In genomic region chr16:78487471-78487870, GRCh38 we compare ENCODE assay signal across 28 cellular contexts.
DNase-seq lines count a peak whose midpoint lies in the region; ATAC-seq, FAIRE-seq and TF ChIP-seq lines count a peak whose summit lies in the region.
"Had no signal": no experiment of that assay in that cellular context is flagged by ENCODE, and none has a peak within 500 bp of the region (broad histone marks: within the 10 kb centered on the region; RNA-seq: fewer than 3 reads in every experiment).

No MANE protein-coding gene starts in this region.

- H3K27me3 ChIP-seq in right cardiac atrium (ENCODE audit: control insufficient read depth, insufficient read depth): no peaks in the 10 kb centered on the region
- H3K27me3 ChIP-seq: BE2C, BLaER1 had no signal

- peak; percentile 79 for FAIRE-seq in endometrium (lab: Jason Lieb, UNC)
- FAIRE-seq: A204.1, GM12878, GM12892, GM18507 had no signal

- no peaks in the 10 kb centered on the region for H3K9me3 ChIP-seq in right cardiac atrium (ENCODE audit: control insufficient read depth, low read length)
- H3K9me3 ChIP-seq: BE2C, BLaER1 had no signal

- no peak overlapping the region for H3K27ac ChIP-seq in right cardiac atrium (ENCODE audit: low read length)
- H3K27ac ChIP-seq: BLaER1 had no signal

- no peak for TF ChIP-seq CTCF in fibroblast of villous mesenchyme (IDR thresholded peaks at IDR 0.05; ENCODE audit: insufficient read depth, low read depth, low read length)

- peaks cover 2% of the 10 kb centered on the region for H3K4me1 ChIP-seq in right cardiac atrium (ENCODE audit: control insufficient read depth, insufficient read depth, low read length)
- H3K4me1 ChIP-seq: BE2C, BLaER1 had no signal

- DNase-seq in left ventricle myocardium superior (no peak), right cardiac atrium (no peak), SK-N-DZ (ENCODE audit: low spot score) (peak; percentile 60), fibroblast of villous mesenchyme (ENCODE audit: low read depth) (peak; percentile 28), glomerular visceral epithelial cell (ENCODE audit: extremely low spot score) (no peak), anterior cingulate cortex (lab: John Stamatoyannopoulos, UW) (no peak)
- DNase-seq: 8988T; ACHN; BE2C; C1 segment of cervical spinal cord; CD4-positive, alpha-beta memory T cell; CD4-positive, CD25-positive, alpha-beta regulatory T cell; CD8-positive, alpha-beta memory T cell; COR-L47; DMS 273 treated with DMSO at 0.1 percent for 48 hours; DMS153; DMS53; DMS79; DND-41; EL; GDM1 had no signal

- ATAC-seq in left ventricle myocardium superior: peak; percentile 25
- no peak for ATAC-seq in right cardiac atrium
- ATAC-seq in GM18858 (IDR thresholded peaks at IDR 0.05; ENCODE audit: unreplicated experiment): no peak
- ATAC-seq: GM12878 had no signal

- H3K4me3 ChIP-seq in right cardiac atrium (ENCODE audit: low read length) (no peak overlapping the region), fibroblast of villous mesenchyme (ENCODE audit: low read depth, low read length) (no peak overlapping the region)
- H3K4me3 ChIP-seq: BLaER1, GM12878 had no signal

- 90% methylated on average over 3 of the region's 3 CpGs for WGBS in right cardiac atrium

- intact Hi-C loops in left ventricle myocardium superior (cut with micrococcal nuclease) (no loop called here), right cardiac atrium (cut with DNase I) (no loop called here)

Comparison
In these comparisons a context has a peak if more than half of its experiments do, and no peak if none do; other contexts are left out.
1. DNase-seq: peak in SK-N-DZ (single experiment) and fibroblast of villous mesenchyme (single experiment); none in left ventricle myocardium superior (single experiment), right cardiac atrium (0 of 3), glomerular visceral epithelial cell (single experiment) and anterior cingulate cortex (0 of 58).